Comparison of ENCODE assay signal across 8 cellular contexts in the genomic region with DNA sequence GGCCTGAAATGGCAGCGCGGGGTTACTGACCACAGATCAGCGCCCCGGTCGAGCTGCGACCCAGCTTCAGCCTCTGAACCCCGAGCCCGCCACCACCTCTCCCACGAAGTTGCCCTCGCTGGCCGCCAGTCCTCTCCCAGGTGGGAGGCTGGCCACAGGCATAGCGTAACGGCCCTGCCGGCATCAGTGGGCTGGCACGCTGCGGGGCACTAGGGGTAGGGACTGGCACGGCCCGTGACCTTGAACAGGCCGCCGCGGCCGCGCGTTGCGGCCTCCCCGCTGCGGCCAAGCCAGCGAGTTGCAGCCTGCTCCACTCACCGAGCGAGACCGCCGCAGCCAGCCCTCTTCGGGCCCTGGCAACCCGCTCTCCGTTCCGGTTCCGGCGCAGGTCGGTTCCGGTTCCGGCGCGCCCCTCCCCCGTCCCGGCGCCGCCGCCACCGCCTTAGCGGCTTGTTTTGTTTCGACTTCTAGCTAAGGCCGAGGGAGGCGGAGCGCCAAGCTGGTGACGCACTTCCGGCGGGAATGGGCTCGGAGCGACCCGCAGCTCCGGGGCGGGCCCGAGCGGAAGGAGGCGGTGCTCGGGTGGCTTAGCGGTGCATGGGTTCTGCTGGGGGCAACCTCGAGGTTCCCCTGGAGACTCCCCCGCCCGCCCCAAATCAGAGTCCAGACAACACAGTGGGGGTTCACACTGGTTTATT.
A peak's percentile ranks its signal among the peaks of the same experiment; 100 is the strongest.
DNase-seq lines count a peak whose midpoint lies in the region; ATAC-seq and TF ChIP-seq lines count a peak whose summit lies in the region.

A gene with protein sequence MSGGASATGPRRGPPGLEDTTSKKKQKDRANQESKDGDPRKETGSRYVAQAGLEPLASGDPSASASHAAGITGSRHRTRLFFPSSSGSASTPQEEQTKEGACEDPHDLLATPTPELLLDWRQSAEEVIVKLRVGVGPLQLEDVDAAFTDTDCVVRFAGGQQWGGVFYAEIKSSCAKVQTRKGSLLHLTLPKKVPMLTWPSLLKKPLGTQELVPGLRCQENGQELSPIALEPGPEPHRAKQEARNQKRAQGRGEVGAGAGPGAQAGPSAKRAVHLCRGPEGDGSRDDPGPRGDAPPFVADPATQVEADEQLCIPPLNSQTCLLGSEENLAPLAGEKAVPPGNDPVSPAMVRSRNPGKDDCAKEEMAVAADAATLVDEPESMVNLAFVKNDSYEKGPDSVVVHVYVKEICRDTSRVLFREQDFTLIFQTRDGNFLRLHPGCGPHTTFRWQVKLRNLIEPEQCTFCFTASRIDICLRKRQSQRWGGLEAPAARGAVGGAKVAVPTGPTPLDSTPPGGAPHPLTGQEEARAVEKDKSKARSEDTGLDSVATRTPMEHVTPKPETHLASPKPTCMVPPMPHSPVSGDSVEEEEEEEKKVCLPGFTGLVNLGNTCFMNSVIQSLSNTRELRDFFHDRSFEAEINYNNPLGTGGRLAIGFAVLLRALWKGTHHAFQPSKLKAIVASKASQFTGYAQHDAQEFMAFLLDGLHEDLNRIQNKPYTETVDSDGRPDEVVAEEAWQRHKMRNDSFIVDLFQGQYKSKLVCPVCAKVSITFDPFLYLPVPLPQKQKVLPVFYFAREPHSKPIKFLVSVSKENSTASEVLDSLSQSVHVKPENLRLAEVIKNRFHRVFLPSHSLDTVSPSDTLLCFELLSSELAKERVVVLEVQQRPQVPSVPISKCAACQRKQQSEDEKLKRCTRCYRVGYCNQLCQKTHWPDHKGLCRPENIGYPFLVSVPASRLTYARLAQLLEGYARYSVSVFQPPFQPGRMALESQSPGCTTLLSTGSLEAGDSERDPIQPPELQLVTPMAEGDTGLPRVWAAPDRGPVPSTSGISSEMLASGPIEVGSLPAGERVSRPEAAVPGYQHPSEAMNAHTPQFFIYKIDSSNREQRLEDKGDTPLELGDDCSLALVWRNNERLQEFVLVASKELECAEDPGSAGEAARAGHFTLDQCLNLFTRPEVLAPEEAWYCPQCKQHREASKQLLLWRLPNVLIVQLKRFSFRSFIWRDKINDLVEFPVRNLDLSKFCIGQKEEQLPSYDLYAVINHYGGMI (N-terminal part only) (minus strand): TSS at position 386 of the 698 bp plus-strand sequence. CDS start 1,678 bp downstream, outside the sequence.

- H3K27ac ChIP-seq in KOPT-K1 (ENCODE audit: low read depth, low read length, poor library complexity, severe bottlenecking) = peak within 1 kb of the TSS; percentile 82

- H3K27me3 Mint-ChIP-seq in nephron progenitor cell (ENCODE audit: low read depth, poor library complexity) = no peaks in the 10 kb centered on the region
- no peaks in the 10 kb centered on the region for H3K27me3 Mint-ChIP-seq in stimulated activated naive CD8-positive, alpha-beta T cell treated with anti-CD3 and anti-CD28 coated beads, Interleukin-15, amount 100 ng/mL, for 72 hours

- no peak for TF ChIP-seq CTCF in nephron progenitor cell (IDR thresholded peaks at IDR 0.05)

- no peaks in the 10 kb centered on the region for H3K9me3 Mint-ChIP-seq in nephron progenitor cell
- H3K9me3 Mint-ChIP-seq in stimulated activated naive CD8-positive, alpha-beta T cell treated with anti-CD3 and anti-CD28 coated beads, Interleukin-15, amount 100 ng/mL, for 72 hours = no peaks in the 10 kb centered on the region

- H3K36me3 Mint-ChIP-seq in nephron progenitor cell (ENCODE audit: low read depth) = peaks cover 33% of the 10 kb centered on the region

- H3K4me1 Mint-ChIP-seq in nephron progenitor cell = peaks cover 13% of the 10 kb centered on the region
- H3K4me1 Mint-ChIP-seq in stimulated activated naive CD8-positive, alpha-beta T cell treated with anti-CD3 and anti-CD28 coated beads, Interleukin-15, amount 100 ng/mL, for 72 hours = peaks cover 37% of the 10 kb centered on the region

- TF ChIP-seq POLR2A in Raji (IDR thresholded peaks at IDR 0.05; ENCODE audit: insufficient read depth, low read depth, low read length) = peak; percentile 93

- DNase-seq in DMS79 treated with DMSO at 0.1 percent for 48 hours (lab: John Stamatoyannopoulos, UW) (peak; percentile 60), fibroblast of peridontal ligament (ENCODE audit: extremely low read depth) (peak; percentile 91), nephron progenitor cell (peak; percentile 93)
- DNase-seq in activated T-helper 9 cell treated with anti-CD3 and anti-CD28 coated beads, Interleukin-2, amount 50 U/mL, for 16 hours (ENCODE audit: low read depth) = peak; percentile 90
- DNase-seq in stimulated activated naive CD8-positive, alpha-beta T cell treated with anti-CD3 and anti-CD28 coated beads, Interleukin-15, amount 100 ng/mL, for 72 hours = peak; percentile 88 to 94

- ATAC-seq in GM21619 (IDR thresholded peaks at IDR 0.05; ENCODE audit: unreplicated experiment) = peak; percentile 87
- ATAC-seq in stimulated activated naive CD8-positive, alpha-beta T cell treated with anti-CD3 and anti-CD28 coated beads, Interleukin-15, amount 100 ng/mL, for 72 hours = peak; percentile 95

- no peaks in the 10 kb centered on the region for H3K9me3 ChIP-seq in KOPT-K1 (ENCODE audit: insufficient read depth, low read length, poor library complexity, severe bottlenecking)

- H3K4me3 Mint-ChIP-seq in nephron progenitor cell = peak within 1 kb of the TSS; percentile 92
- peak within 1 kb of the TSS; percentile 83 to 88 for H3K4me3 Mint-ChIP-seq in stimulated activated naive CD8-positive, alpha-beta T cell treated with anti-CD3 and anti-CD28 coated beads, Interleukin-15, amount 100 ng/mL, for 72 hours

- peaks cover 36% of the 10 kb centered on the region for H3K36me3 ChIP-seq in KOPT-K1 (ENCODE audit: insufficient read depth, low read length)

- peak within 1 kb of the TSS; percentile 96 for H3K27ac Mint-ChIP-seq in nephron progenitor cell
- peak within 1 kb of the TSS; percentile 83 to 89 for H3K27ac Mint-ChIP-seq in stimulated activated naive CD8-positive, alpha-beta T cell treated with anti-CD3 and anti-CD28 coated beads, Interleukin-15, amount 100 ng/mL, for 72 hours

Comparison
In these comparisons a context has a peak if more than half of its experiments do, and no peak if none do; other contexts are left out.
1. Peak in every context shown above with its lines: DNase-seq, ATAC-seq and H3K27ac ChIP-seq.